ENCODE assay signal across 8 cellular contexts in the genomic region with DNA sequence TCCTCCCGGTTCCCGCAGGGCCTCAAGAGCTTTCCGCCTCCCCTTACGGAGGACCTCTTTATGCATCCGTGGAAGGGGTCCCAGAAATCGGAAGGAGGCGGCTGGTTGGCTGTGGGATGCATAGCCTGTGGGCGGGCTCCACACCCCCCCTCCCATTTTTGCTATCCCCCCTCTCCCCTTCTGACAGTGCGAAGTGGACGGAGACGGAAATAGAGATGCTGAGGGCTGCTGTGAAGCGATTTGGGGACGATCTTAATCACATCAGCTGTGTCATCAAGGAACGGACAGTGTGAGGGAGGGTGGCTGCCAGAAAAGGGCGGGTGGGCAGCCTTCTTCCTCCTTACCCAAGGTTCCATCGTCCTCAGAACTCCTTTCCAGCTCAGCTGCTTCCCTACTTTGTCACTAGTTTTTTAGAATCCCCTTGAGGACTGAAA.
DNase-seq lines count a peak whose midpoint lies in the region; ATAC-seq and TF ChIP-seq lines count a peak whose summit lies in the region.

No MANE protein-coding gene starts in this region.

- 0 out of 2 replicates have a peak, but pooled peaks cover 9% of the 10 kb centered on the region for H3K36me3 ChIP-seq in KOPT-K1 (ENCODE audit: insufficient read depth, low read length)
- peaks cover 10% of the 10 kb centered on the region for H3K36me3 ChIP-seq in muscle layer of colon (ENCODE audit: insufficient read depth, low read length)

- ATAC-seq in HG02678 (IDR thresholded peaks at IDR 0.05; ENCODE audit: unreplicated experiment) (no peak), HG03354 (IDR thresholded peaks at IDR 0.05; ENCODE audit: poor library complexity, severe bottlenecking, unreplicated experiment) (no peak)

- CTCF ChIA-PET in AG04449 (lab: Yijun Ruan, JAX), result interaction anchor here (1.0 to 2.1 kb wide), 6 partner anchors 8 to 352 kb away, joined by 3 to 22 read pairs (median 8); a partner anchor contains a TSS

- H3K27ac ChIP-seq in KOPT-K1 (ENCODE audit: low read depth, low read length, poor library complexity, severe bottlenecking) (peak overlapping the region; percentile 92), muscle layer of colon (ENCODE audit: low read depth, low read length) (peak overlapping the region; percentile 99)

- H3K9me3 ChIP-seq in KOPT-K1 (ENCODE audit: insufficient read depth, low read length, poor library complexity, severe bottlenecking), result no peaks in the 10 kb centered on the region
- no peaks in the 10 kb centered on the region for H3K9me3 ChIP-seq in muscle layer of colon (ENCODE audit: low read length)

- H3K4me3 ChIP-seq in AG04449 (ENCODE audit: low read depth, low read length) (peak overlapping the region; percentile 97), cardiac fibroblast (replicated peaks in 1 of 2; ENCODE audit: low read depth in 2 of 2, low read length in 2 of 2) (peak overlapping the region; percentile 59 to 75), muscle layer of colon (ENCODE audit: low read depth in 1 of 2, low read length in 2 of 2) (peak overlapping the region; percentile 49 to 79)

- peaks cover 50% of the 10 kb centered on the region for H3K4me1 ChIP-seq in muscle layer of colon (ENCODE audit: insufficient read depth, low read length)

- H3K27me3 ChIP-seq in muscle layer of colon (ENCODE audit: control insufficient read depth in 1 of 2, insufficient read depth in 2 of 2, low read length in 2 of 2), result no peaks in the 10 kb centered on the region

- POLR2A ChIA-PET in AG04449 (lab: Yijun Ruan, JAX), result interaction anchor here (1.3 kb wide), 2 partner anchors 10 to 88 kb away, joined by 4 read pairs; no protein-coding TSS in a partner anchor

- peak overlapping the region; percentile 87 for H3K9ac ChIP-seq in muscle layer of colon (ENCODE audit: low read length)

- no peak for DNase-seq in AG04449 (ENCODE audit: low read depth, low spot score)
- no peak for DNase-seq in cardiac fibroblast (ENCODE audit: low read depth in 2 of 2)
- DNase-seq in HuH-7 (ENCODE audit: low spot score), result no peak
- DNase-seq in stimulated activated CD4-positive, alpha-beta T cell treated with anti-CD3 and anti-CD28 coated beads, Interleukin-4, amount 100 ng/mL, for 4 hours, result no peak

- TF ChIP-seq CTCF in AG04449 (IDR thresholded peaks at IDR 0.05; ENCODE audit: insufficient read depth, low read length, missing control alignments) (no peak), cardiac fibroblast (IDR thresholded peaks at IDR 0.05; ENCODE audit: low read depth, low read length) (no peak)
